ENCODE assay signal across 9 cellular contexts in genomic region chr1:17212487-17213121, GRCh38. TPM values are rescaled to one million over a fixed set of nuclear protein-coding genes. Genes with fewer than 3 reads are reported as not detected.
DNase-seq lines count a peak whose midpoint lies in the region; TF ChIP-seq lines count a peak whose summit lies in the region.
"Had no signal": no experiment of that assay in that cellular context is flagged by ENCODE, and none has a peak within 500 bp of the region (broad histone marks: within the 10 kb centered on the region; RNA-seq: fewer than 3 reads in every experiment).

No MANE protein-coding gene starts in this region.

- DNase-seq in COLO668 (lab: John Stamatoyannopoulos, UW; ENCODE audit: unreplicated experiment) (peak; percentile 85), NCI-H2029 (lab: John Stamatoyannopoulos, UW) (peak; percentile 53), fibroblast of mammary gland (ENCODE audit: low read depth) (peak; percentile 22), NCI-H146 (lab: John Stamatoyannopoulos, UW) (no peak), colonic mucosa (no peak), HPDE6-E6E7 (ENCODE audit: extremely low spot score) (no peak)
- peak; percentile 37 for DNase-seq in activated CD8-positive, alpha-beta memory T cell treated with anti-CD3 and anti-CD28 coated beads, Interleukin-2, amount 50 U/mL, for 1 hour (ENCODE audit: extremely low read depth)
- peak; percentile 11 for DNase-seq in stimulated activated CD4-positive, alpha-beta T cell treated with anti-CD3 and anti-CD28 coated beads, Interleukin-2, amount 100 ng/mL, for 4 hours (ENCODE audit: low read depth)

- intact Hi-C loops in colonic mucosa (cut with DNase I): no loop called here

- H3K4me1 ChIP-seq in colonic mucosa: no peaks in the 10 kb centered on the region

- H3K27me3 ChIP-seq in colonic mucosa: no peaks in the 10 kb centered on the region

- H3K9ac ChIP-seq in colonic mucosa (ENCODE audit: low read depth in 2 of 2, low read length in 2 of 2): no peak overlapping the region

- no peak for TF ChIP-seq CTCF in fibroblast of mammary gland (conservative IDR thresholded peaks at IDR 0.05; ENCODE audit: control insufficient read depth, insufficient read depth, low read depth, low read length)
- TF ChIP-seq CTCF in colonic mucosa (IDR thresholded peaks at IDR 0.05): no peak

- H3K36me3 ChIP-seq in colonic mucosa: no peaks in the 10 kb centered on the region

- H3K9me3 ChIP-seq in colonic mucosa: no peaks in the 10 kb centered on the region

- H3K27ac ChIP-seq in colonic mucosa: no peak overlapping the region

- no peak overlapping the region for H3K4me3 ChIP-seq in fibroblast of mammary gland (ENCODE audit: control insufficient read depth, low read depth, low read length)
- H3K4me3 ChIP-seq in colonic mucosa: no peak overlapping the region

RNA-seq across cellular contexts. Expression of gene PADI1, which starts 7.7 kb away (rescaled TPM):
- total RNA-seq in colonic mucosa: under 1 TPM; 0.47 to 0.50 TPM
- total RNA-seq: mononuclear cell had no signal

RNA-seq across cellular contexts. Expression of gene PADI3, which starts 36.3 kb away (rescaled TPM):
- total RNA-seq in colonic mucosa: under 1 TPM in 1 of 2 donors, not detected in 1; 0.13 TPM
- total RNA-seq: mononuclear cell had no signal

Comparison
In these comparisons a context has a peak if more than half of its experiments do, and no peak if none do; other contexts are left out.
1. DNase-seq: peak in COLO668 (single experiment), NCI-H2029 (single experiment), activated CD8-positive, alpha-beta memory T cell treated with anti-CD3 and anti-CD28 coated beads, Interleukin-2, amount 50 U/mL, for 1 hour (single experiment), fibroblast of mammary gland (single experiment) and stimulated activated CD4-positive, alpha-beta T cell treated with anti-CD3 and anti-CD28 coated beads, Interleukin-2, amount 100 ng/mL, for 4 hours (single experiment); none in NCI-H146 (single experiment), colonic mucosa (single experiment) and HPDE6-E6E7 (single experiment).